ENCODE assay signal across 20 cellular contexts in genomic region chr14:67725171-67725570, GRCh38. TPM values are rescaled to one million over a fixed set of nuclear protein-coding genes. Genes with fewer than 3 reads are reported as not detected.
DNase-seq lines count a peak whose midpoint lies in the region; ATAC-seq, FAIRE-seq and TF ChIP-seq lines count a peak whose summit lies in the region.
"Had no signal": no experiment of that assay in that cellular context is flagged by ENCODE, and none has a peak within 500 bp of the region (broad histone marks: within the 10 kb centered on the region; RNA-seq: fewer than 3 reads in every experiment).

No MANE protein-coding gene starts in this region.

- H3K14ac ChIP-seq in H1 (ENCODE audit: insufficient read length): no peak overlapping the region

- H3K27me3 ChIP-seq in H1 (replicated peaks in 1 of 4; ENCODE audit: control insufficient read depth in 3 of 4, extremely low read depth in 1 of 4, insufficient read depth in 3 of 4, low read length in 3 of 4): no peaks in the 10 kb centered on the region; a peak in 1 of 7 replicates
- peaks cover 0 to 13% (median 0%) of the 10 kb centered on the region in 4 donors for H3K27me3 ChIP-seq in esophagus squamous epithelium
- no peaks in the 10 kb centered on the region for H3K27me3 ChIP-seq in Karpas-422 (ENCODE audit: low read length)

- no peaks in the 10 kb centered on the region for H3K9me2 ChIP-seq in Karpas-422 (replicated peaks; ENCODE audit: insufficient read depth, low read length)

- no peaks in the 10 kb centered on the region for H3K9me3 ChIP-seq in H1 (ENCODE audit: insufficient read depth in 2 of 2, low read depth in 1 of 2, low read length in 1 of 2)
- no peaks in the 10 kb centered on the region for H3K9me3 ChIP-seq in esophagus squamous epithelium
- no peaks in the 10 kb centered on the region for H3K9me3 ChIP-seq in Karpas-422 (ENCODE audit: low read length)

- H3K36me3 Mint-ChIP-seq in activated T-cell treated with anti-CD3 and anti-CD28 coated beads, Interleukin-2, amount 50 U/mL, for 72 hours (ENCODE audit: insufficient read depth in 2 of 2): no peaks in the 10 kb centered on the region
- H3K36me3 Mint-ChIP-seq: CD4-positive, alpha-beta memory T cell had no signal

- H2BK5ac ChIP-seq in H1 (ENCODE audit: low read depth, low read length): no peak overlapping the region

- POLR2A ChIA-PET in H1 (lab: Charles Lee; ENCODE audit: partially characterized antibody): no interaction called here

- TF ChIP-seq RAD21 in H1 (IDR thresholded peaks at IDR 0.05 in 1 of 2, conservative IDR thresholded peaks at IDR 0.05 in 1 of 2; ENCODE audit: low read depth in 2 of 2, low read length in 2 of 2): no peak

- no peak overlapping the region for H2BK120ac ChIP-seq in H1 (replicated peaks; ENCODE audit: low read depth, low read length)

- H3K79me2 ChIP-seq in H1 (ENCODE audit: control insufficient read depth in 1 of 2, insufficient read depth in 2 of 2, low read length in 2 of 2) (no peaks in the 10 kb centered on the region), Karpas-422 (ENCODE audit: low read length) (no peaks in the 10 kb centered on the region)

- H3K4me2 ChIP-seq in H1 (ENCODE audit: insufficient read depth in 1 of 2, low read depth in 2 of 2, low read length in 2 of 2) (no peak overlapping the region), Karpas-422 (ENCODE audit: low read depth, low read length, poor library complexity, severe bottlenecking) (no peak overlapping the region)

- no peaks in the 10 kb centered on the region for H3K36me3 ChIP-seq in H1 (ENCODE audit: control insufficient read depth in 2 of 4, insufficient read depth in 4 of 4, low read length in 3 of 4)
- H3K36me3 ChIP-seq in esophagus squamous epithelium: no peaks in the 10 kb centered on the region
- H3K36me3 ChIP-seq in Karpas-422 (ENCODE audit: insufficient read depth, low read length): no peaks in the 10 kb centered on the region

- CTCF ChIA-PET in H1 (lab: Charles Lee; ENCODE audit: partially characterized antibody): no interaction called here

- H3K4me3 ChIP-seq in H1 (ENCODE audit: extremely low read depth in 1 of 4, insufficient read depth in 2 of 4, low read depth in 3 of 4, low read length in 4 of 4) (no peak overlapping the region), esophagus squamous epithelium (no peak overlapping the region), Karpas-422 (ENCODE audit: low read length) (no peak overlapping the region)

- H3K27ac Mint-ChIP-seq in activated T-cell treated with anti-CD3 and anti-CD28 coated beads, Interleukin-2, amount 50 U/mL, for 72 hours: no peak overlapping the region
- H3K27ac Mint-ChIP-seq: CD4-positive, alpha-beta memory T cell had no signal

- H3K23me2 ChIP-seq in H1 (ENCODE audit: low read depth, low read length): no peaks in the 10 kb centered on the region

- no peak for FAIRE-seq in H1 (lab: Jason Lieb, UNC)
- FAIRE-seq: G401.6, GM12892 had no signal

- no peak for TF ChIP-seq EP300 in H1 (IDR thresholded peaks at IDR 0.05; ENCODE audit: borderline replicate concordance in 1 of 2, low read depth in 2 of 2, low read length in 2 of 2)

- H4K20me1 ChIP-seq in H1 (replicated peaks in 1 of 2; ENCODE audit: control insufficient read depth in 1 of 2, insufficient read depth in 2 of 2, low read length in 2 of 2) (no peaks in the 10 kb centered on the region), Karpas-422 (ENCODE audit: insufficient read depth, low read depth, low read length) (no peaks in the 10 kb centered on the region)

- no peak overlapping the region for H3K23ac ChIP-seq in H1 (ENCODE audit: insufficient read length)

- H3K4me3 Mint-ChIP-seq in activated T-cell treated with anti-CD3 and anti-CD28 coated beads, Interleukin-2, amount 50 U/mL, for 72 hours: no peak overlapping the region
- H3K4me3 Mint-ChIP-seq: CD4-positive, alpha-beta memory T cell had no signal

- H3K56ac ChIP-seq in H1 (replicated peaks; ENCODE audit: insufficient read length, low read depth, low read length): no peak overlapping the region

- TF ChIP-seq CTCF in H1 (IDR thresholded peaks at IDR 0.05; ENCODE audit: control extremely low read depth in 1 of 3, insufficient read depth in 1 of 3, low read depth in 1 of 3, low read length in 3 of 3) (no peak), esophagus squamous epithelium (IDR thresholded peaks at IDR 0.05) (no peak)

- H3K9ac ChIP-seq in H1 (replicated peaks in 1 of 4; ENCODE audit: extremely low read depth in 1 of 4, low read depth in 3 of 4, low read length in 3 of 4) (no peak overlapping the region), Karpas-422 (ENCODE audit: low read length) (no peak overlapping the region)

- H4K8ac ChIP-seq in H1 (ENCODE audit: extremely low read depth, insufficient read depth, low read length): peak overlapping the region; percentile 42; the same call in 1 of the 2 replicates

- no peaks in the 10 kb centered on the region for H3K9me3 Mint-ChIP-seq in activated T-cell treated with anti-CD3 and anti-CD28 coated beads, Interleukin-2, amount 50 U/mL, for 72 hours
- H3K9me3 Mint-ChIP-seq: CD4-positive, alpha-beta memory T cell had no signal

- H3K27ac ChIP-seq in H1 (ENCODE audit: low read depth, low read length) (no peak overlapping the region), epithelial cell of prostate (peak overlapping the region; percentile 37), esophagus squamous epithelium (peak overlapping the region; percentile 25 to 76 (median 59)), Karpas-422 (ENCODE audit: low read length) (no peak overlapping the region)

- intact Hi-C loops in esophagus squamous epithelium (cut with DNase I): no loop called here

- WGBS in H1 (ENCODE audit: extremely low coverage in 1 of 2, insufficient coverage in 1 of 2, insufficient read length in 1 of 2, insufficient replicate concordance in 2 of 2, low coverage in 1 of 2, low lambda C conversion rate in 2 of 2, missing lambda C conversion rate in 1 of 2), 2 experiments: 81% methylated on average over 5 of the region's 5 CpGs; no CpG with 5 or more reads in 1 of the 2 experiments
- WGBS in esophagus squamous epithelium, 2 donors: 30 to 57% methylated on average over 4 to 5 of the region's 5 CpGs

- no peak overlapping the region for H2BK12ac ChIP-seq in H1 (ENCODE audit: low read depth, low read length)

- no peaks in the 10 kb centered on the region for H3K79me1 ChIP-seq in H1 (ENCODE audit: low read depth, low read length)

- peaks cover 54% of the 10 kb centered on the region for H3K27me3 Mint-ChIP-seq in activated T-cell treated with anti-CD3 and anti-CD28 coated beads, Interleukin-2, amount 50 U/mL, for 72 hours (ENCODE audit: low read depth)

- H2AFZ ChIP-seq in H1 (ENCODE audit: low read length) (no peak overlapping the region), Karpas-422 (ENCODE audit: low read length) (no peak overlapping the region)

- H4K5ac ChIP-seq in H1 (ENCODE audit: insufficient read length, low read depth, low read length): no peak overlapping the region

- peaks cover 11% of the 10 kb centered on the region for H3K4me1 Mint-ChIP-seq in activated T-cell treated with anti-CD3 and anti-CD28 coated beads, Interleukin-2, amount 50 U/mL, for 72 hours (ENCODE audit: low read depth)

- ATAC-seq in activated T-cell treated with anti-CD3 and anti-CD28 coated beads, Interleukin-2, amount 50 U/mL, for 72 hours (replicated peaks in 1 of 2): no peak

- no peak overlapping the region for H3K4ac ChIP-seq in H1 (replicated peaks; ENCODE audit: insufficient read length, low read depth, low read length)

- H3K18ac ChIP-seq in H1 (ENCODE audit: extremely low read depth, low read length): no peak overlapping the region

- no peak overlapping the region for H2BK20ac ChIP-seq in H1 (ENCODE audit: low read length)

- DNase-seq in H1 (ENCODE audit: low read depth in 1 of 2, low spot score in 2 of 2): no peak
- DNase-seq in epithelial cell of prostate (ENCODE audit: low read depth, low spot score): peak; percentile 33
- no peak for DNase-seq in esophagus squamous epithelium (lab: John Stamatoyannopoulos, UW)
- DNase-seq in foreskin melanocyte: no peak
- no peak for DNase-seq in Karpas-422
- no peak for DNase-seq in activated T-cell treated with anti-CD3 and anti-CD28 coated beads, Interleukin-2, amount 50 U/mL, for 72 hours
- DNase-seq: C1 segment of cervical spinal cord; Calu3; CD4-positive, alpha-beta memory T cell; COR-L47; DMS153; DND-41; GOT3; H7; HCEC 1CT had no signal

- TF ChIP-seq POLR2A in H1 (IDR thresholded peaks at IDR 0.05; ENCODE audit: control extremely low read depth in 1 of 2, low read depth in 2 of 2, low read length in 2 of 2) (no peak), esophagus squamous epithelium (IDR thresholded peaks at IDR 0.05) (no peak)

- H2BK15ac ChIP-seq in H1 (ENCODE audit: low read length): no peak overlapping the region

- H2AK5ac ChIP-seq in H1 (ENCODE audit: low read depth, low read length): no peak overlapping the region

- peaks cover 1 to 11% (median 6%) of the 10 kb centered on the region in 4 experiments; a peak in 5 of 7 replicates for H3K4me1 ChIP-seq in H1 (replicated peaks in 1 of 4; ENCODE audit: control insufficient read depth in 3 of 4, insufficient read depth in 4 of 4, low read length in 3 of 4)
- H3K4me1 ChIP-seq in esophagus squamous epithelium: peaks cover 0 to 64% (median 14%) of the 10 kb centered on the region in 3 donors
- H3K4me1 ChIP-seq in Karpas-422 (ENCODE audit: low read length): peaks cover 4% of the 10 kb centered on the region

- H4K91ac ChIP-seq in H1 (replicated peaks; ENCODE audit: insufficient read length, low read length): no peak overlapping the region

RNA-seq across cellular contexts. Expression of gene RDH12, which starts 23.5 kb away (rescaled TPM):
- 1.1 and 1.2 TPM in 2 replicates for total RNA-seq in H1 (2021; fragmentation: NEBNext Ultra II Directional; extraction: Animal tissue kit (Norgen Biotek cat#: 25700))
- polyA plus RNA-seq in H1 (2011; rRNA removed): 1.3 and 1.5 TPM in 2 replicates
- polyA plus RNA-seq in H1 (2011; cell fraction: cytosol; rRNA removed): 2.3 TPM
- 1.3 TPM for polyA plus RNA-seq in H1 (2011; cell fraction: nucleus; rRNA removed)
- 0.83 to 1.6 TPM (median 1.2 TPM) in 4 replicates for polyA plus RNA-seq in H1 (2012, experiment 1 of 2)
- 1.3 TPM for polyA plus RNA-seq in H1 (2012, experiment 2 of 2)
- polyA plus RNA-seq in H1 (2013, experiment 1 of 2): 1.3 TPM
- 1.6 TPM for polyA plus RNA-seq in H1 (2013, experiment 2 of 2)
- 1.1 and 1.4 TPM in 2 replicates for polyA minus RNA-seq in H1 (2011; rRNA and poly(A)+ RNA removed)
- not detected for polyA minus RNA-seq in H1 (2011; cell fraction: cytosol; rRNA and poly(A)+ RNA removed)
- polyA minus RNA-seq in H1 (2011; cell fraction: nucleus; rRNA and poly(A)+ RNA removed): 1.8 TPM
- 10 to 100 TPM in 3 of 4 donors, 1 to 10 TPM in 1; 4.0 to 35.3 (median 29.4) TPM for total RNA-seq in esophagus squamous epithelium
- not detected in 2 replicates for total RNA-seq in Karpas-422 (2014; rRNA removed; shearing (Covaris generic); ENCODE audit: low replicate concordance)
- not detected for total RNA-seq in activated T-cell treated with anti-CD3 and anti-CD28 coated beads, Interleukin-2, amount 50 U/mL, for 72 hours
- total RNA-seq: A172; A673; CD4-positive, alpha-beta memory T cell had no signal
- polyA plus RNA-seq: BJ; CD4-positive, alpha-beta memory T cell had no signal

RNA-seq across cellular contexts. Expression of gene RDH11, which starts 29.6 kb away (rescaled TPM):
- total RNA-seq in H1 (2021; fragmentation: NEBNext Ultra II Directional; extraction: Animal tissue kit (Norgen Biotek cat#: 25700)): 104 and 112 TPM in 2 replicates
- 70.6 and 117 TPM in 2 replicates for polyA plus RNA-seq in H1 (2011; rRNA removed)
- polyA plus RNA-seq in H1 (2011; cell fraction: cytosol; rRNA removed): 119 TPM
- 102 TPM for polyA plus RNA-seq in H1 (2011; cell fraction: nucleus; rRNA removed)
- 114 to 133 TPM (median 126 TPM) in 4 replicates for polyA plus RNA-seq in H1 (2012, experiment 1 of 2)
- polyA plus RNA-seq in H1 (2012, experiment 2 of 2): 17.7 TPM
- polyA plus RNA-seq in H1 (2013, experiment 1 of 2): 244 TPM
- 264 TPM for polyA plus RNA-seq in H1 (2013, experiment 2 of 2)
- 155 and 187 TPM in 2 replicates for polyA minus RNA-seq in H1 (2011; rRNA and poly(A)+ RNA removed)
- 150 TPM for polyA minus RNA-seq in H1 (2011; cell fraction: cytosol; rRNA and poly(A)+ RNA removed)
- polyA minus RNA-seq in H1 (2011; cell fraction: nucleus; rRNA and poly(A)+ RNA removed): 106 TPM
- 10 to 100 TPM; 35.6 to 74.6 (median 48.0) TPM for total RNA-seq in esophagus squamous epithelium
- 126 and 147 TPM in 2 replicates for total RNA-seq in Karpas-422 (2014; rRNA removed; shearing (Covaris generic); ENCODE audit: low replicate concordance)
- 10 to 100 TPM; 47.4 to 49.9 TPM for total RNA-seq in activated T-cell treated with anti-CD3 and anti-CD28 coated beads, Interleukin-2, amount 50 U/mL, for 72 hours

RNA-seq across cellular contexts. Expression of gene VTI1B, which starts 50.7 kb away (rescaled TPM):
- total RNA-seq in H1 (2021; fragmentation: NEBNext Ultra II Directional; extraction: Animal tissue kit (Norgen Biotek cat#: 25700)): 98.7 and 104 TPM in 2 replicates
- polyA plus RNA-seq in H1 (2011; rRNA removed): 17.2 and 28.1 TPM in 2 replicates
- polyA plus RNA-seq in H1 (2011; cell fraction: cytosol; rRNA removed): 38.5 TPM
- polyA plus RNA-seq in H1 (2011; cell fraction: nucleus; rRNA removed): 31.0 TPM
- polyA plus RNA-seq in H1 (2012, experiment 1 of 2): 67.3 to 95.8 TPM (median 76.8 TPM) in 4 replicates
- polyA plus RNA-seq in H1 (2012, experiment 2 of 2): 24.0 TPM
- polyA plus RNA-seq in H1 (2013, experiment 1 of 2): 47.8 TPM
- polyA plus RNA-seq in H1 (2013, experiment 2 of 2): 58.5 TPM
- 34.9 and 41.9 TPM in 2 replicates for polyA minus RNA-seq in H1 (2011; rRNA and poly(A)+ RNA removed)
- polyA minus RNA-seq in H1 (2011; cell fraction: cytosol; rRNA and poly(A)+ RNA removed): 23.3 TPM
- 44.8 TPM for polyA minus RNA-seq in H1 (2011; cell fraction: nucleus; rRNA and poly(A)+ RNA removed)
- 10 to 100 TPM; 41.3 to 57.7 (median 52.3) TPM for total RNA-seq in esophagus squamous epithelium
- 105 and 106 TPM in 2 replicates for total RNA-seq in Karpas-422 (2014; rRNA removed; shearing (Covaris generic); ENCODE audit: low replicate concordance)
- total RNA-seq in activated T-cell treated with anti-CD3 and anti-CD28 coated beads, Interleukin-2, amount 50 U/mL, for 72 hours: 10 to 100 TPM; 65.7 to 71.3 TPM

Comparison
In these comparisons a context has a peak if more than half of its experiments do, and no peak if none do; other contexts are left out.
1. H3K27ac ChIP-seq: peak in epithelial cell of prostate (single experiment) and esophagus squamous epithelium (4 of 4); none in H1 (single experiment) and Karpas-422 (single experiment).